ENCODE assay signal across 23 cellular contexts in genomic region chr4:41981456-41981855, GRCh38. TPM values are rescaled to one million over a fixed set of nuclear protein-coding genes. Genes with fewer than 3 reads are reported as not detected.
"Had no signal": no experiment of that assay in that cellular context is flagged by ENCODE, and none has a peak within 500 bp of the region (broad histone marks: within the 10 kb centered on the region; RNA-seq: fewer than 3 reads in every experiment).

TSS of gene DCAF4L1 (plus strand) at chr4:41981756. CDS start at chr4:41981793, 37 bp downstream.

- H3K27me3 ChIP-seq: ovary, right atrium auricular region, suprapubic skin, tibial nerve, uterus had no signal

- ATAC-seq: mucosa of descending colon; naive thymus-derived CD4-positive, alpha-beta T cell; natural killer cell treated with Interleukin-12 subunit alpha and Interleukin-12 subunit beta and Interleukin-15 and Interleukin-18, amount 100 ng/mL, for 72 hours; sciatic nerve had no signal

- H3K4me1 ChIP-seq: right atrium auricular region, suprapubic skin, tibial nerve, uterus had no signal

- H3K4me3 ChIP-seq: left ventricle myocardium inferior, lung, mucosa of descending colon, ovary, right atrium auricular region, skin epidermis, suprapubic skin, tibial nerve, uterus had no signal

- H3K36me3 ChIP-seq: left ventricle myocardium inferior, neutrophil, ovary, right atrium auricular region, suprapubic skin, tibial nerve, uterus had no signal

- H3K9me3 ChIP-seq: left ventricle myocardium inferior, mucosa of descending colon, neutrophil, ovary, right atrium auricular region, suprapubic skin, tibial nerve, uterus had no signal

- H3K27ac ChIP-seq: left ventricle myocardium inferior, neutrophil, ovary, right atrium auricular region, skin epidermis, suprapubic skin, tibial nerve, uterus had no signal

- DNase-seq: hypothalamus; islet precursor cell; left ventricle myocardium inferior; mesendoderm; midbrain; mucosa of descending colon; naive thymus-derived CD4-positive, alpha-beta T cell; occipital lobe; ovary; stimulated activated CD4-positive, alpha-beta T cell treated with anti-CD3 and anti-CD28 coated beads, Interleukin-12 subunit alpha, Interleukin-12 subunit beta, amount 100 ng/mL, for 4 hours; stimulated activated CD4-positive, alpha-beta T cell treated with anti-CD3 and anti-CD28 coated beads, Interleukin-15, amount 100 ng/mL, for 24 hours; stimulated activated CD4-positive, alpha-beta T cell treated with anti-CD3 and anti-CD28 coated beads, Interleukin-2, amount 100 ng/mL, for 24 hours; stimulated activated CD4-positive, alpha-beta T cell treated with anti-CD3 and anti-CD28 coated beads, Interleukin-4, amount 100 ng/mL, for 1 hour; stimulated activated naive CD4-positive, alpha-beta T cell; uterus had no signal

RNA-seq across cellular contexts. Expression of gene DCAF4L1, which starts in this region (rescaled TPM):
- total RNA-seq: right atrium auricular region had no signal
